Comparison of ENCODE assay signal across 22 cellular contexts in genomic region chr12:91017043-91017442, GRCh38. TPM values are rescaled to one million over a fixed set of nuclear protein-coding genes. Genes with fewer than 3 reads are reported as not detected.
A peak's percentile ranks its signal among the peaks of the same experiment; 100 is the strongest.
DNase-seq lines count a peak whose midpoint lies in the region; ATAC-seq, FAIRE-seq and TF ChIP-seq lines count a peak whose summit lies in the region.
"Had no signal": no experiment of that assay in that cellular context is flagged by ENCODE, and none has a peak within 500 bp of the region (broad histone marks: within the 10 kb centered on the region; RNA-seq: fewer than 3 reads in every experiment).

No MANE protein-coding gene starts in this region.

- no peaks in the 10 kb centered on the region for H3K27me3 ChIP-seq in right atrium auricular region
- H3K27me3 ChIP-seq in gastrocnemius medialis, result no peaks in the 10 kb centered on the region
- no peaks in the 10 kb centered on the region for H3K27me3 ChIP-seq in upper lobe of right lung

- intact Hi-C loops in Right ventricle myocardium superior (cut with DNase I) (no loop called here), left cardiac atrium (cut with DNase I) (no loop called here), gastrocnemius medialis (cut with DNase I; ENCODE audit: low total_unique reads) (no loop called here), upper lobe of right lung (cut with DNase I) (no loop called here)

- H3K4me1 ChIP-seq in right atrium auricular region, result no peaks in the 10 kb centered on the region
- no peaks in the 10 kb centered on the region for H3K4me1 ChIP-seq in gastrocnemius medialis
- no peaks in the 10 kb centered on the region for H3K4me1 ChIP-seq in upper lobe of right lung

- no peak for TF ChIP-seq CTCF in right atrium auricular region (IDR thresholded peaks at IDR 0.05)
- TF ChIP-seq CTCF in gastrocnemius medialis (IDR thresholded peaks at IDR 0.05 in 4 of 5, conservative IDR thresholded peaks at IDR 0.05 in 1 of 5), result no peak
- TF ChIP-seq CTCF in omental fat pad (IDR thresholded peaks at IDR 0.05), result no peak
- TF ChIP-seq CTCF in upper lobe of right lung (IDR thresholded peaks at IDR 0.05), result no peak

- H3K36me3 ChIP-seq in right atrium auricular region (no peaks in the 10 kb centered on the region), gastrocnemius medialis (no peaks in the 10 kb centered on the region), upper lobe of right lung (no peaks in the 10 kb centered on the region)

- H3K9me3 ChIP-seq in right atrium auricular region (peaks cover 0 to 18% of the 10 kb centered on the region in 2 donors), gastrocnemius medialis (no peaks in the 10 kb centered on the region), upper lobe of right lung (no peaks in the 10 kb centered on the region)

- no peak for TF ChIP-seq POLR2A in gastrocnemius medialis (IDR thresholded peaks at IDR 0.05)

- H3K27ac ChIP-seq in right atrium auricular region (peak overlapping the region in 1 of 2 donors; percentile 60), gastrocnemius medialis (peak overlapping the region; percentile 27 to 70 (median 54)), upper lobe of right lung (no peak overlapping the region)
- H3K27ac ChIP-seq: HL-60 had no signal

- ATAC-seq in Right ventricle myocardium superior (ENCODE audit: poor library complexity) (peak; percentile 91), left cardiac atrium (peak; percentile 35 to 55), gastrocnemius medialis (peak; percentile 64 to 79), omental fat pad (ENCODE audit: low FRiP score) (no peak), GM21723 (IDR thresholded peaks at IDR 0.05; ENCODE audit: unreplicated experiment) (no peak), upper lobe of right lung (no peak)
- ATAC-seq: Panc1 had no signal

- FAIRE-seq in RCC 7860 (lab: Jason Lieb, UNC), result no peak
- FAIRE-seq: GM12892, H54 had no signal

- no peak for DNase-seq in Right ventricle myocardium superior
- DNase-seq in right atrium auricular region (ENCODE audit: low spot score), result no peak
- no peak for DNase-seq in left cardiac atrium
- no peak for DNase-seq in gastrocnemius medialis
- DNase-seq in RCC 7860 (ENCODE audit: low spot score), result no peak
- DNase-seq in omental fat pad (ENCODE audit: low spot score), result no peak
- DNase-seq in upper lobe of right lung, result no peak
- DNase-seq: 8988T, DMS153, DND-41, NCI-H1092, NCI-H1417 treated with DMSO at 0.1 percent for 48 hours, NCI-H1694 treated with DMSO at 0.1 percent for 48 hours, NCI-H2081, NCI-H226, NCI-H510A, NCI-H69 had no signal

- H3K4me3 ChIP-seq in right atrium auricular region (no peak overlapping the region), gastrocnemius medialis (no peak overlapping the region), upper lobe of right lung (no peak overlapping the region)

- in situ Hi-C loops in gastrocnemius medialis (cut with MboI; ENCODE audit: low sequenced_read_pairs in 4 of 4), result no loop called here

RNA-seq across cellular contexts. Expression of gene EPYC, which starts 12.3 kb away (rescaled TPM):
- total RNA-seq in Right ventricle myocardium superior (not detected), right atrium auricular region (not detected), left cardiac atrium (not detected), gastrocnemius medialis (not detected), omental fat pad (not detected), upper lobe of right lung (not detected)

RNA-seq across cellular contexts. Expression of gene KERA, which starts 40.8 kb away (rescaled TPM):
- total RNA-seq in Right ventricle myocardium superior, result not detected
- total RNA-seq in right atrium auricular region, result not detected
- total RNA-seq in left cardiac atrium, result not detected
- under 1 TPM in 1 of 4 donors, not detected in 3; 0.73 TPM for total RNA-seq in gastrocnemius medialis
- total RNA-seq in omental fat pad, result not detected
- not detected for total RNA-seq in upper lobe of right lung

Comparison
In these comparisons a context has a peak if more than half of its experiments do, and no peak if none do; other contexts are left out.
1. ATAC-seq: peak in Right ventricle myocardium superior (single experiment), left cardiac atrium (2 of 2) and gastrocnemius medialis (2 of 2); none in omental fat pad (single experiment), GM21723 (single experiment) and upper lobe of right lung (single experiment).